26 cellular contexts compared by ENCODE assay signal in the genomic region with DNA sequence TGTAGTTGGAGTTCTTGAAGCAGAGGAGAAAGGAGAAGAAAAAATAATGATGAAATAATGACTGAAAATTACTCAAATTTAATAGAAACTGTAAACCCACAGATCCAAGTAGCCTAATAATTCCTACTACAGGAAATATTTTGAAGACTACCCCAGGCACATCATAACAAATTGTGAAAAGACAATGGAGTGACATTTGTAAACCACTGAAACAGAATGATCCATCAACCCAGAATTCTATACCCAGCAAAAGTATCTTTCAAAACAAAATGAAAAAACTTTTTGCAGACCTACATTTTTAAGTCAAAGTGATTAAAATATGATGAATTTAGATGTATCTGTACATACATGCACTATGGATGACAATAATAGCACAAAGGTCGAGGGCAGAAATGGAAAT.
DNase-seq lines count a peak whose midpoint lies in the region; ATAC-seq, FAIRE-seq and TF ChIP-seq lines count a peak whose summit lies in the region.
"Had no signal": no experiment of that assay in that cellular context is flagged by ENCODE, and none has a peak within 500 bp of the region (broad histone marks: within the 10 kb centered on the region; RNA-seq: fewer than 3 reads in every experiment).

No MANE protein-coding gene starts in this region.

- H3K27ac ChIP-seq in HepG2 (ENCODE audit: extremely low read length, insufficient read depth, low read length): no peak overlapping the region
- H3K27ac ChIP-seq in right lobe of liver: no peak overlapping the region
- H3K27ac ChIP-seq in K562 (ENCODE audit: extremely low read depth, low read depth, low read length): no peak overlapping the region
- H3K27ac ChIP-seq: BLaER1 had no signal

- DNase-seq in HepG2 (ENCODE audit: low spot score) (no peak), right lobe of liver (no peak), adipocyte (ENCODE audit: low read depth) (no peak), K562 (ENCODE audit: extremely low read depth in 1 of 4, low spot score in 3 of 4) (no peak), NCI-H2227 treated with DMSO at 0.1 percent for 48 hours (lab: John Stamatoyannopoulos, UW) (no peak)
- no peak for DNase-seq in activated effector memory CD4-positive, alpha-beta T cell treated with Interleukin-2 at 50 U/mL for 16 hours
- DNase-seq: 8988T; ACHN; BE2C; C1 segment of cervical spinal cord; CD4-positive, alpha-beta memory T cell; CD4-positive, CD25-positive, alpha-beta regulatory T cell; CD8-positive, alpha-beta memory T cell; COR-L47; DMS 273 treated with DMSO at 0.1 percent for 48 hours; DMS153; DMS53; DMS79; DND-41; EL; GDM1 had no signal

- WGBS in HepG2 (ENCODE audit: low lambda C conversion rate): 96% methylated on average over 1 of the region's 1 CpG
- WGBS in right lobe of liver (ENCODE audit: insufficient coverage, low coverage, low lambda C conversion rate, missing lambda C conversion rate): 91% methylated on average over 1 of the region's 1 CpG
- WGBS in K562 (ENCODE audit: insufficient coverage, low coverage, missing lambda C conversion rate): 33% methylated on average over 1 of the region's 1 CpG

- CTCF ChIA-PET in HepG2 (lab: Yijun Ruan, JAX; ENCODE audit: low intra/inter-chr PET ratio, low total read pairs): no interaction called here
- CTCF ChIA-PET in K562 (lab: Yijun Ruan, JAX; ENCODE audit: low intra/inter-chr PET ratio): no interaction called here

- H4K20me1 ChIP-seq in HepG2 (ENCODE audit: insufficient read depth, low read length) (no peaks in the 10 kb centered on the region; the same call in 1 of the 2 replicates), K562 (replicated peaks; ENCODE audit: control insufficient read depth, insufficient read depth, low read length) (no peaks in the 10 kb centered on the region)

- H3K79me2 ChIP-seq in HepG2 (ENCODE audit: insufficient read depth, low read length) (no peaks in the 10 kb centered on the region), K562 (ENCODE audit: control insufficient read depth, insufficient read depth, low read length) (no peaks in the 10 kb centered on the region)

- TF ChIP-seq EP300 in HepG2 (IDR thresholded peaks at IDR 0.05; ENCODE audit: low read depth in 2 of 2, low read length in 2 of 2) (no peak), HepG2 (CRISPR knock-in tag; IDR thresholded peaks at IDR 0.05; ENCODE audit: borderline replicate concordance) (no peak), K562 (IDR thresholded peaks at IDR 0.05; ENCODE audit: low read length) (no peak)

- POLR2A ChIA-PET in HepG2 (lab: Yijun Ruan, JAX) (no interaction called here), K562 (lab: Yijun Ruan, JAX) (no interaction called here)

- H3K9me3 ChIP-seq in HepG2 (ENCODE audit: low read length) (peaks cover 20% of the 10 kb centered on the region), right lobe of liver (peaks cover 0 to 8% (median 0%) of the 10 kb centered on the region in 4 donors), adipocyte (ENCODE audit: control insufficient read depth, low read length) (peaks cover 12% of the 10 kb centered on the region), K562 (replicated peaks; ENCODE audit: control insufficient read depth, insufficient read depth, low read depth, low read length) (peaks cover 8% of the 10 kb centered on the region)
- H3K9me3 ChIP-seq: BE2C had no signal

- no TSS peak for BruUV-seq in HepG2 (replicated peaks; lab: Mats Ljungman, UMichigan)
- no TSS peak for BruUV-seq in K562 (replicated peaks; lab: Mats Ljungman, UMichigan)

- H3K4me2 ChIP-seq in HepG2 (ENCODE audit: low read depth, low read length): no peak overlapping the region
- H3K4me2 ChIP-seq in K562 (ENCODE audit: insufficient read depth, low read length): no peak overlapping the region
- H3K4me2 ChIP-seq: BLaER1 had no signal

- in situ Hi-C loops in HepG2 (cut with HindIII; ENCODE audit: extremely low pct_ligation_motif_present, low pct_unique_long_range_greater_than_20kb): no loop called here
- in situ Hi-C loops in K562 (cut with MboI): no loop called here

- peaks cover 0 to 15% of the 10 kb centered on the region in 2 experiments; a peak in 1 of 5 replicates for H3K36me3 ChIP-seq in HepG2 (replicated peaks in 1 of 2; ENCODE audit: control insufficient read depth in 1 of 2, insufficient read depth in 2 of 2, low read length in 2 of 2)
- no peaks in the 10 kb centered on the region for H3K36me3 ChIP-seq in right lobe of liver
- H3K36me3 ChIP-seq in adipocyte (ENCODE audit: control insufficient read depth, insufficient read depth, low read length, severe bottlenecking): peaks cover 8% of the 10 kb centered on the region
- H3K36me3 ChIP-seq in K562 (ENCODE audit: control insufficient read depth, insufficient read depth, low read length): peaks cover 3% of the 10 kb centered on the region; the same call in 1 of the 3 replicates
- H3K36me3 ChIP-seq: BE2C, BLaER1 had no signal

- ATAC-seq in HepG2 (no peak), right lobe of liver (no peak), K562 (no peak), GM21717 (IDR thresholded peaks at IDR 0.05; ENCODE audit: unreplicated experiment) (no peak)

- H3K4me1 ChIP-seq in HepG2 (ENCODE audit: insufficient read depth, low read length): peaks cover 8% of the 10 kb centered on the region
- no peaks in the 10 kb centered on the region for H3K4me1 ChIP-seq in right lobe of liver
- no peaks in the 10 kb centered on the region for H3K4me1 ChIP-seq in adipocyte (ENCODE audit: control insufficient read depth, insufficient read depth, low read length)
- no peaks in the 10 kb centered on the region for H3K4me1 ChIP-seq in K562 (replicated peaks in 1 of 2; ENCODE audit: control insufficient read depth in 2 of 2, insufficient read depth in 2 of 2, low read length in 2 of 2)
- H3K4me1 ChIP-seq: BE2C, BLaER1 had no signal

- intact Hi-C loops in HepG2 (cut with micrococcal nuclease; ENCODE audit: unreplicated experiment) (no loop called here), right lobe of liver (cut with DNase I) (no loop called here), K562 (cut with micrococcal nuclease) (no loop called here)

- no peak overlapping the region for H2AFZ ChIP-seq in HepG2 (ENCODE audit: low read length)
- H2AFZ ChIP-seq in K562 (ENCODE audit: low read depth, low read length): no peak overlapping the region

- H3K27me3 ChIP-seq in HepG2 (ENCODE audit: control insufficient read depth in 1 of 2, insufficient read depth in 2 of 2, low read length in 2 of 2) (no peaks in the 10 kb centered on the region; a peak in 1 of 5 replicates), right lobe of liver (no peaks in the 10 kb centered on the region), adipocyte (replicated peaks; ENCODE audit: control insufficient read depth, insufficient read depth, low read length) (no peaks in the 10 kb centered on the region), K562 (ENCODE audit: control insufficient read depth in 2 of 2, insufficient read depth in 2 of 2, low read length in 2 of 2) (no peaks in the 10 kb centered on the region)
- H3K27me3 ChIP-seq: BE2C, BLaER1 had no signal

- no peak overlapping the region for H3K4me3 ChIP-seq in HepG2 (replicated peaks in 1 of 3; ENCODE audit: insufficient read depth in 1 of 3, low read depth in 2 of 3, low read length in 3 of 3)
- no peak overlapping the region for H3K4me3 ChIP-seq in right lobe of liver
- H3K4me3 ChIP-seq in adipocyte (ENCODE audit: low read length): peak overlapping the region; percentile 20
- H3K4me3 ChIP-seq in K562: no peak overlapping the region
- H3K4me3 ChIP-seq: BLaER1 had no signal

- no peak overlapping the region for H3K9ac ChIP-seq in HepG2 (ENCODE audit: insufficient read depth, low read depth, low read length)
- H3K9ac ChIP-seq in adipocyte (ENCODE audit: low read length): no peak overlapping the region
- H3K9ac ChIP-seq in K562 (ENCODE audit: insufficient read depth in 1 of 2, low read depth in 2 of 2, low read length in 2 of 2): no peak overlapping the region
- H3K9ac ChIP-seq: BLaER1 had no signal

- FAIRE-seq in HepG2 (lab: Jason Lieb, UNC): no peak
- no peak for FAIRE-seq in K562 (lab: Jason Lieb, UNC)
- FAIRE-seq: A204.1, GM12891, GM19239 had no signal

- TF ChIP-seq RAD21 in HepG2 (CRISPR knock-in tag; IDR thresholded peaks at IDR 0.05) (no peak), K562 (CRISPR knock-in tag; conservative IDR thresholded peaks at IDR 0.05 in 1 of 2, IDR thresholded peaks at IDR 0.05 in 1 of 2) (no peak)

- no peak for TF ChIP-seq POLR2A in HepG2 (IDR thresholded peaks at IDR 0.05; ENCODE audit: insufficient read depth in 1 of 2, low read depth in 2 of 2, low read length in 2 of 2)
- TF ChIP-seq POLR2A in right lobe of liver (IDR thresholded peaks at IDR 0.05): no peak
- TF ChIP-seq POLR2A in K562 (conservative IDR thresholded peaks at IDR 0.05): no peak

- H3K9me1 ChIP-seq in K562 (ENCODE audit: control insufficient read depth, insufficient read depth, low read length): no peaks in the 10 kb centered on the region

- TF ChIP-seq CTCF in HepG2 (CRISPR knock-in tag; IDR thresholded peaks at IDR 0.05) (no peak), right lobe of liver (IDR thresholded peaks at IDR 0.05) (no peak), K562 (IDR thresholded peaks at IDR 0.05 in 2 of 3, conservative IDR thresholded peaks at IDR 0.05 in 1 of 3; ENCODE audit: insufficient read depth in 2 of 3, low read depth in 1 of 3, low read length in 3 of 3) (no peak)

TF ChIP-seq in HepG2, 621 proteins besides CTCF, POLR2A, EP300 and RAD21:
- no peak for TF ChIP-seq GTF2F1 (IDR thresholded peaks at IDR 0.05; ENCODE audit: low read length)
- peak; percentile 98 for TF ChIP-seq ZFP1 (CRISPR knock-in tag; IDR thresholded peaks at IDR 0.05)

TF ChIP-seq in K562, 482 proteins besides CTCF, POLR2A, EP300 and RAD21:
- peak in 1 of 2 experiments; percentile 43; a peak in 1 of 4 replicates for TF ChIP-seq TRIM24 (IDR thresholded peaks at IDR 0.05)
- TF ChIP-seq CTBP1 (IDR thresholded peaks at IDR 0.05; ENCODE audit: borderline replicate concordance): no peak
- TF ChIP-seq CBX3 (IDR thresholded peaks at IDR 0.05; ENCODE audit: borderline replicate concordance in 1 of 2, low read length in 2 of 2): 0 out of 3 replicates have a peak, but pooled peaks of 1 of the 2 experiments have one; percentile 16
- peak; percentile 87 for TF ChIP-seq ZFP1 (CRISPR knock-in tag; IDR thresholded peaks at IDR 0.05)
- peak; percentile 31; the same call in 1 of the 2 replicates for TF ChIP-seq TRIM28 (IDR thresholded peaks at IDR 0.05)
- TF ChIP-seq TBP (optimal IDR thresholded peaks at IDR 0.05; ENCODE audit: low read depth, low read length): no peak
